8 cellular contexts compared by ENCODE assay signal in the genomic region with DNA sequence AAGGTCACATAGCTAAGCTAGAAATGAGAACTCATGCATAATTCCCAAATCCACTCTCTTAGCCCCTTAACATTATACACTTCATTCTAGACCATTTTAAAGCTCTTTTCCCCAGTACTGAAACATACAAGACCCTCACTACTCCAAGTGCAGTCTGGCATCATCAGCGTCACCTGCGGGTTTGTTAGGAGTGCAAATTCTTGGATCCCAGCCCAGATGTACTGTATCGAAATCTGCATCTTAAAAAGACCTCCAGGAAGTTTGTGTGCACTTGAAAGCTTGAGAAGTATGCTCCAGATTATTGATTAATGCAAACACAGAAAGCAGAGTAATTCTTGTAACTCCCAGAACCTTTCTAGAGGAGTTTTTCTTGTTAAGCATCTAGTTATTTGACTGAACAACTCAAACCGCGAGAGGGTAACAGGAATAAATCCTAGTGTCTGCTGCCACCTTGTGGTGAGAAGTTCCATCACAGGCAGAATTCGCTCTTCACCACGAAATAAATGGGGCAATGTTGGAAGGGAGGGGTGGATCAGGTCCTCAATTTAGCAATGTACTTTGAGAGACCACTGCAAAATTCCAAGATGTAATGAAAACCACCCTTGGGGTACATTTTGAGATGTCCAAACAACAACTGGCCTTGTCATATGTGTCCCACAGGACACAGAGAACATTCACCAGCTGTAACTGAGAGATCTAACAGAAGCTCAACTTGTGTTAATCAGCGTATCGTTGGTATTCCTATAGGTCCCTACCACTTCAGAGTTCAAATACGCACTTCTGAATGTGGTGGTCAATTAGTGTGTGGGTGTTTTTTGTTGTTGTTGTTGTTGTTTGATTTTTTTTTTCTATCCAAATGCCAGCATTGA. TPM values are rescaled to one million over a fixed set of nuclear protein-coding genes. Genes with fewer than 3 reads are reported as not detected.
DNase-seq lines count a peak whose midpoint lies in the region; ATAC-seq and TF ChIP-seq lines count a peak whose summit lies in the region.

No MANE protein-coding gene starts in this region.

- H3K4me3 ChIP-seq in SK-N-SH (ENCODE audit: low read depth in 2 of 2, low read length in 1 of 2) (no peak overlapping the region; a peak in 1 of 4 replicates), heart right ventricle (no peak overlapping the region)

- H3K9me2 ChIP-seq in SK-N-SH, result no peaks in the 10 kb centered on the region

- intact Hi-C loops in Calu3 (cut with micrococcal nuclease; ENCODE audit: unreplicated experiment), result loop anchor here (1.0 to 10.0 kb wide), 4 partner anchors 156 to 467 kb away; no protein-coding TSS in a partner anchor
- intact Hi-C loops in heart right ventricle (cut with DNase I), result loop anchor here in 9 of 10 donors (1.0 to 10.0 kb wide), 5 partner anchors 466 to 1196 kb away; no protein-coding TSS in a partner anchor
- intact Hi-C loops in sciatic nerve (cut with DNase I), result no loop called here

- no peak overlapping the region for H3K9ac ChIP-seq in SK-N-SH

- no peaks in the 10 kb centered on the region for H3K27me3 Mint-ChIP-seq in Calu3 (ENCODE audit: unreplicated experiment)
- H3K27me3 Mint-ChIP-seq in activated naive CD8-positive, alpha-beta T cell treated with anti-CD3 and anti-CD28 coated beads, Interleukin-2, amount 10 ng/mL, durations not matched to agents 7 days and 5 days, result no peaks in the 10 kb centered on the region

- no peaks in the 10 kb centered on the region for H3K36me3 Mint-ChIP-seq in Calu3 (ENCODE audit: insufficient read depth, unreplicated experiment)
- H3K36me3 Mint-ChIP-seq in activated naive CD8-positive, alpha-beta T cell treated with anti-CD3 and anti-CD28 coated beads, Interleukin-2, amount 10 ng/mL, durations not matched to agents 7 days and 5 days, result no peaks in the 10 kb centered on the region

- H3K4me2 ChIP-seq in SK-N-SH, result no peak overlapping the region

- no peaks in the 10 kb centered on the region for H3K79me2 ChIP-seq in SK-N-SH (ENCODE audit: insufficient read depth)

- peaks cover 5% of the 10 kb centered on the region for H3F3A ChIP-seq in SK-N-SH (replicated peaks; ENCODE audit: insufficient read depth)

- H3K27ac ChIP-seq in SK-N-SH (ENCODE audit: low read depth in 2 of 2, low read length in 1 of 2), result no peak overlapping the region
- H3K27ac ChIP-seq in heart right ventricle, result no peak overlapping the region

- peak; percentile 92 for TF ChIP-seq RAD21 in SK-N-SH (IDR thresholded peaks at IDR 0.05; ENCODE audit: low read length)

- no peak overlapping the region for H2AFZ ChIP-seq in SK-N-SH (ENCODE audit: low read depth)

- H3K4me1 Mint-ChIP-seq in Calu3 (ENCODE audit: low read depth, unreplicated experiment), result peaks cover 26% of the 10 kb centered on the region
- peaks cover 2% of the 10 kb centered on the region for H3K4me1 Mint-ChIP-seq in activated naive CD8-positive, alpha-beta T cell treated with anti-CD3 and anti-CD28 coated beads, Interleukin-2, amount 10 ng/mL, durations not matched to agents 7 days and 5 days

- H3K36me3 ChIP-seq in SK-N-SH (replicated peaks in 1 of 2; ENCODE audit: control insufficient read depth in 1 of 2, insufficient read depth in 2 of 2, low read length in 1 of 2), result no peaks in the 10 kb centered on the region
- no peaks in the 10 kb centered on the region for H3K36me3 ChIP-seq in heart right ventricle

- H3K4me1 ChIP-seq in SK-N-SH (ENCODE audit: control insufficient read depth in 1 of 2, insufficient read depth in 2 of 2, low read depth in 1 of 2, low read length in 1 of 2) (peaks cover 0 to 3% of the 10 kb centered on the region in 2 experiments; a peak in 2 of 4 replicates), heart right ventricle (peaks cover 0 to 4% (median 0%) of the 10 kb centered on the region in 9 donors)

- 28% methylated on average over 10 of the region's 10 CpGs for WGBS in SK-N-SH (ENCODE audit: low lambda C conversion rate)
- 27 to 28% methylated on average over 10 of the region's 10 CpGs for WGBS in heart right ventricle, 2 donors

- BruUV-seq in Calu3 (replicated peaks; lab: Mats Ljungman, UMichigan), result no TSS peak

- TF ChIP-seq EP300 in SK-N-SH (IDR thresholded peaks at IDR 0.05; ENCODE audit: borderline replicate concordance in 1 of 2, low read depth in 1 of 2, low read length in 1 of 2), result no peak

- peak; percentile 62 for TF ChIP-seq CTCF in Calu3 (IDR thresholded peaks at IDR 0.05; ENCODE audit: unreplicated experiment)
- TF ChIP-seq CTCF in SK-N-SH (IDR thresholded peaks at IDR 0.05), result peak; percentile 95
- TF ChIP-seq CTCF in heart right ventricle (IDR thresholded peaks at IDR 0.05), result peak; percentile 78 to 93 (median 90)

- ATAC-seq in GM21423 (IDR thresholded peaks at IDR 0.05; ENCODE audit: unreplicated experiment), result peak; percentile 64
- peak; percentile 39 for ATAC-seq in activated naive CD8-positive, alpha-beta T cell treated with anti-CD3 and anti-CD28 coated beads, Interleukin-2, amount 10 ng/mL, durations not matched to agents 7 days and 5 days (ENCODE audit: low read depth)
- peak in 3 of 8 donors; percentile 67 to 70 (median 67) for ATAC-seq in heart right ventricle
- peak; percentile 58 for ATAC-seq in sciatic nerve
- no peak for ATAC-seq in GM21360 (IDR thresholded peaks at IDR 0.05; ENCODE audit: unreplicated experiment)

- no peaks in the 10 kb centered on the region for H3K9me3 Mint-ChIP-seq in Calu3 (ENCODE audit: low read depth, unreplicated experiment)
- no peaks in the 10 kb centered on the region for H3K9me3 Mint-ChIP-seq in activated naive CD8-positive, alpha-beta T cell treated with anti-CD3 and anti-CD28 coated beads, Interleukin-2, amount 10 ng/mL, durations not matched to agents 7 days and 5 days

- DNase-seq in Calu3, result peak; percentile 66
- DNase-seq in LHCN-M2 (ENCODE audit: low read depth), result peak; percentile 44
- peak; percentile 56 for DNase-seq in SK-N-SH
- DNase-seq in activated naive CD8-positive, alpha-beta T cell treated with anti-CD3 and anti-CD28 coated beads, Interleukin-2, amount 10 ng/mL, durations not matched to agents 7 days and 5 days, result peak; percentile 40
- DNase-seq in heart right ventricle, result peak in 1 of 2 donors; percentile 55
- peak; percentile 77 for DNase-seq in sciatic nerve (ENCODE audit: low spot score)

- no peak overlapping the region for H3K4me3 Mint-ChIP-seq in Calu3 (ENCODE audit: low read depth, unreplicated experiment)
- no peak overlapping the region for H3K4me3 Mint-ChIP-seq in activated naive CD8-positive, alpha-beta T cell treated with anti-CD3 and anti-CD28 coated beads, Interleukin-2, amount 10 ng/mL, durations not matched to agents 7 days and 5 days

- no peaks in the 10 kb centered on the region for H3K27me3 ChIP-seq in SK-N-SH (ENCODE audit: insufficient read depth)
- H3K27me3 ChIP-seq in heart right ventricle, result no peaks in the 10 kb centered on the region

- POLR2A ChIA-PET in SK-N-SH (lab: Yijun Ruan, JAX), result interaction anchor here (0.6 to 1.0 kb wide), 3 partner anchors 338 to 475 kb away, joined by 3 read pairs; no protein-coding TSS in a partner anchor
- POLR2A ChIA-PET in activated naive CD8-positive, alpha-beta T cell treated with anti-CD3 and anti-CD28 coated beads, Interleukin-2, amount 10 ng/mL, durations not matched to agents 7 days and 5 days (lab: Charles Lee), result no interaction called here

- H3K9me3 ChIP-seq in SK-N-SH (no peaks in the 10 kb centered on the region), heart right ventricle (no peaks in the 10 kb centered on the region)

- no peaks in the 10 kb centered on the region for H4K20me1 ChIP-seq in SK-N-SH (ENCODE audit: insufficient read depth)

- CTCF ChIA-PET in Calu3 (lab: Charles Lee), result interaction anchor here (0.5 to 1.6 kb wide), 7 partner anchors 14 to 945 kb away, joined by 3 to 8 read pairs (median 3); no protein-coding TSS in a partner anchor
- CTCF ChIA-PET in SK-N-SH (lab: Yijun Ruan, JAX), result interaction anchor here (0.6 to 17.2 kb wide), 60 partner anchors 11 to 1182 kb away, joined by 3 to 444 read pairs (median 4); partner anchors contain the start of genes ATXN7, SNTN and THOC7

- no peak overlapping the region for H3K27ac Mint-ChIP-seq in Calu3 (ENCODE audit: unreplicated experiment)
- no peak overlapping the region for H3K27ac Mint-ChIP-seq in activated naive CD8-positive, alpha-beta T cell treated with anti-CD3 and anti-CD28 coated beads, Interleukin-2, amount 10 ng/mL, durations not matched to agents 7 days and 5 days

RNA-seq across cellular contexts. Expression of gene C3orf49, which starts 0.6 kb away (rescaled TPM):
- total RNA-seq in Calu3 (2022), result not detected in 2 replicates
- not detected in 2 replicates for total RNA-seq in LHCN-M2 (2014; rRNA removed)
- not detected for polyA plus RNA-seq in LHCN-M2 (2012)
- not detected in 2 replicates for polyA plus RNA-seq in SK-N-SH (2012; rRNA removed)
- not detected in 2 replicates for polyA plus RNA-seq in SK-N-SH (2012; cell fraction: cytosol; rRNA removed)
- not detected in 2 replicates for polyA plus RNA-seq in SK-N-SH (2012; cell fraction: nucleus; rRNA removed)
- not detected for total RNA-seq in activated naive CD8-positive, alpha-beta T cell treated with anti-CD3 and anti-CD28 coated beads, Interleukin-2, amount 10 ng/mL, durations not matched to agents 7 days and 5 days
- not detected for total RNA-seq in heart right ventricle
- polyA plus RNA-seq in heart right ventricle, result not detected
- not detected for total RNA-seq in sciatic nerve

RNA-seq across cellular contexts. Expression of gene THOC7, which starts 45.1 kb away (rescaled TPM):
- 70.7 and 77.7 TPM in 2 replicates for total RNA-seq in Calu3 (2022)
- total RNA-seq in LHCN-M2 (2014; rRNA removed), result 64.6 and 67.8 TPM in 2 replicates
- 59.9 TPM for polyA plus RNA-seq in LHCN-M2 (2012)
- 35.6 and 35.9 TPM in 2 replicates for polyA plus RNA-seq in SK-N-SH (2012; rRNA removed)
- polyA plus RNA-seq in SK-N-SH (2012; cell fraction: cytosol; rRNA removed), result 61.9 and 94.1 TPM in 2 replicates
- 7.9 and 12.4 TPM in 2 replicates for polyA plus RNA-seq in SK-N-SH (2012; cell fraction: nucleus; rRNA removed)
- 10 to 100 TPM; 70.1 to 77.4 TPM for total RNA-seq in activated naive CD8-positive, alpha-beta T cell treated with anti-CD3 and anti-CD28 coated beads, Interleukin-2, amount 10 ng/mL, durations not matched to agents 7 days and 5 days
- total RNA-seq in heart right ventricle, result 10 to 100 TPM; 71.3 to 97.8 (median 79.4) TPM
- 100 to 1,000 TPM in 1 of 2 donors, 10 to 100 TPM in 1; 75.2 to 204 TPM for polyA plus RNA-seq in heart right ventricle
- total RNA-seq in sciatic nerve, result 58.0 TPM

RNA-seq across cellular contexts. Expression of gene ATXN7, which starts 45.2 kb away (rescaled TPM):
- total RNA-seq in Calu3 (2022) (31.2 and 38.3 TPM in 2 replicates), LHCN-M2 (2014; rRNA removed) (7.8 and 10.4 TPM in 2 replicates), heart right ventricle (10 to 100 TPM; 13.3 to 31.0 (median 22.4) TPM), sciatic nerve (52.0 TPM)
- 3.7 TPM for polyA plus RNA-seq in LHCN-M2 (2012)
- polyA plus RNA-seq in SK-N-SH (2012; rRNA removed) (6.2 and 8.5 TPM in 2 replicates), heart right ventricle (1 to 10 TPM; 1.7 to 5.0 TPM)
- polyA plus RNA-seq in SK-N-SH (2012; cell fraction: cytosol; rRNA removed), result 2.7 and 3.2 TPM in 2 replicates
- 33.9 and 34.8 TPM in 2 replicates for polyA plus RNA-seq in SK-N-SH (2012; cell fraction: nucleus; rRNA removed)
- 10 to 100 TPM; 88.2 to 91.8 TPM for total RNA-seq in activated naive CD8-positive, alpha-beta T cell treated with anti-CD3 and anti-CD28 coated beads, Interleukin-2, amount 10 ng/mL, durations not matched to agents 7 days and 5 days
